Comparison of ENCODE assay signal across 1 cellular context in the genomic region with DNA sequence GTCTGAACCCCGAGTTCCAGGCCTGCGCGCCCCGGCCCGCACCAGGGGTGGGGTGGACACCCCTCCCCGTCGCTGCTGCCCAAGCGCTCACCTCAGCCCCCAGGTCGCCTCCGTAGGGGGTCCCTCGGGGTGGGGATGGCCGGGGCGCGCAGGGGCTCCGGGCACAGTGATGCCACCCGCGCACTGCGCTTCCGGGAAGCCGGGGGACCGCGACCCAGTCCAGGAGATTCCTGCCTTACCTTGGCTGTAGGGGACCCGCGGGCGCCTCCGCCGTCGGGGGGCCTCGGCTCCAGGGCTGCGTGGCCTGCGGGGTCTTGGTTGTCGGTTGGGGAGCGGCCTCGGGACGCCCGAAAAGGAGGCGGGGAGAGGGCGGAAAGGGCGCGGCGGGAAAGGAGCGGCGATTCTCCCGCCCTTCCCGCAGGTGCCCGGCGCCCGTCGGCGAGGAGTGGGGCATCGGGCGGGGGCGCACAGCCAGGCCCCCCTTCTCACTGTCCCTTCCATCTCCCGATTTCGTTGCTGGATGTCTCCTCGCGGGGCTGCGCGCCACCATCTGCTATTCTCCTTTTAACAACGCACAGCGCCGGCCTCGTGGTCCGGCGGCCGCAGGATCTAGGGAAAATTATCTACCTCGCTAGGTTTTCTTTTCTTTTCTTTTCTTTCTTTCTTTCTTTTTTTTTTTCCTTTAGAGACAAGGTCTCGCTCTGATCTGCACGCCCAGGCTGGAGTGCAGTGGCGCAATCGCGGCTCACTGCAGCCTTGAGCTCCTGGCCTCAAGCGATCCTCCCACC.
A peak's percentile ranks its signal among the peaks of the same experiment; 100 is the strongest.
TF ChIP-seq lines count a peak whose summit lies in the region.

A gene (minus strand): TSS at position 355 of the 788 bp plus-strand sequence. CDS start 3,323 bp downstream, outside the sequence.

TF ChIP-seq in HepG2, 621 proteins besides CTCF, POLR2A, EP300 and RAD21 (continued from another document and continues in another):
- TF ChIP-seq, protein P1, sequence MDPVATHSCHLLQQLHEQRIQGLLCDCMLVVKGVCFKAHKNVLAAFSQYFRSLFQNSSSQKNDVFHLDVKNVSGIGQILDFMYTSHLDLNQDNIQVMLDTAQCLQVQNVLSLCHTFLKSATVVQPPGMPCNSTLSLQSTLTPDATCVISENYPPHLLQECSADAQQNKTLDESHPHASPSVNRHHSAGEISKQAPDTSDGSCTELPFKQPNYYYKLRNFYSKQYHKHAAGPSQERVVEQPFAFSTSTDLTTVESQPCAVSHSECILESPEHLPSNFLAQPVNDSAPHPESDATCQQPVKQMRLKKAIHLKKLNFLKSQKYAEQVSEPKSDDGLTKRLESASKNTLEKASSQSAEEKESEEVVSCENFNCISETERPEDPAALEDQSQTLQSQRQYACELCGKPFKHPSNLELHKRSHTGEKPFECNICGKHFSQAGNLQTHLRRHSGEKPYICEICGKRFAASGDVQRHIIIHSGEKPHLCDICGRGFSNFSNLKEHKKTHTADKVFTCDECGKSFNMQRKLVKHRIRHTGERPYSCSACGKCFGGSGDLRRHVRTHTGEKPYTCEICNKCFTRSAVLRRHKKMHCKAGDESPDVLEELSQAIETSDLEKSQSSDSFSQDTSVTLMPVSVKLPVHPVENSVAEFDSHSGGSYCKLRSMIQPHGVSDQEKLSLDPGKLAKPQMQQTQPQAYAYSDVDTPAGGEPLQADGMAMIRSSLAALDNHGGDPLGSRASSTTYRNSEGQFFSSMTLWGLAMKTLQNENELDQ (CRISPR knock-in tag; IDR thresholded peaks at IDR 0.05; ENCODE audit: borderline replicate concordance), result no peak
- TF ChIP-seq, protein P2, sequence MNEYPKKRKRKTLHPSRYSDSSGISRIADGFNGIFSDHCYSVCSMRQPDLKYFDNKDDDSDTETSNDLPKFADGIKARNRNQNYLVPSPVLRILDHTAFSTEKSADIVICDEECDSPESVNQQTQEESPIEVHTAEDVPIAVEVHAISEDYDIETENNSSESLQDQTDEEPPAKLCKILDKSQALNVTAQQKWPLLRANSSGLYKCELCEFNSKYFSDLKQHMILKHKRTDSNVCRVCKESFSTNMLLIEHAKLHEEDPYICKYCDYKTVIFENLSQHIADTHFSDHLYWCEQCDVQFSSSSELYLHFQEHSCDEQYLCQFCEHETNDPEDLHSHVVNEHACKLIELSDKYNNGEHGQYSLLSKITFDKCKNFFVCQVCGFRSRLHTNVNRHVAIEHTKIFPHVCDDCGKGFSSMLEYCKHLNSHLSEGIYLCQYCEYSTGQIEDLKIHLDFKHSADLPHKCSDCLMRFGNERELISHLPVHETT (CRISPR knock-in tag; conservative IDR thresholded peaks at IDR 0.05), result no peak
- TF ChIP-seq ZSCAN20 (CRISPR knock-in tag; IDR thresholded peaks at IDR 0.05; ENCODE audit: borderline replicate concordance) (peak; percentile 88), RFX1 (IDR thresholded peaks at IDR 0.05) (no peak), SIN3B (IDR thresholded peaks at IDR 0.05; ENCODE audit: low read length) (no peak), ZBTB21 (CRISPR knock-in tag; IDR thresholded peaks at IDR 0.05) (no peak), ELF3 (CRISPR knock-in tag; IDR thresholded peaks at IDR 0.05) (no peak), ZSCAN21 (CRISPR knock-in tag; IDR thresholded peaks at IDR 0.05; ENCODE audit: borderline replicate concordance) (no peak), ZSCAN22 (CRISPR knock-in tag; IDR thresholded peaks at IDR 0.05) (no peak; the same call in 1 of the 2 replicates), REXO4 (CRISPR knock-in tag; IDR thresholded peaks at IDR 0.05; ENCODE audit: borderline replicate concordance) (no peak), SP4 (CRISPR knock-in tag; IDR thresholded peaks at IDR 0.05) (no peak), FOXM1 (CRISPR knock-in tag; IDR thresholded peaks at IDR 0.05) (no peak), POLR2G (IDR thresholded peaks at IDR 0.05; ENCODE audit: low read depth, low read length) (no peak; the same call in 1 of the 2 replicates), XBP1 (CRISPR knock-in tag; IDR thresholded peaks at IDR 0.05) (no peak), ZSCAN29 (CRISPR knock-in tag; conservative IDR thresholded peaks at IDR 0.05) (peak; percentile 29; the same call in 1 of the 2 replicates), ZNF367 (CRISPR knock-in tag; IDR thresholded peaks at IDR 0.05; ENCODE audit: borderline replicate concordance) (peak; percentile 84; the same call in 1 of the 2 replicates), NCOA5 (CRISPR knock-in tag; IDR thresholded peaks at IDR 0.05) (no peak), SIN3A (IDR thresholded peaks at IDR 0.05; ENCODE audit: borderline replicate concordance, low read depth, low read length) (no peak), ARNTL (CRISPR knock-in tag; IDR thresholded peaks at IDR 0.05) (peak; percentile 26; the same call in 1 of the 2 replicates), KDM4B (CRISPR knock-in tag; IDR thresholded peaks at IDR 0.05) (peak; percentile 51; the same call in 1 of the 2 replicates), KMT2B (CRISPR knock-in tag; IDR thresholded peaks at IDR 0.05) (no peak), YEATS4 (CRISPR knock-in tag; IDR thresholded peaks at IDR 0.05; ENCODE audit: borderline replicate concordance) (peak; percentile 25), ZFX (CRISPR knock-in tag; IDR thresholded peaks at IDR 0.05; ENCODE audit: low read depth) (peak; percentile 61; the same call in 1 of the 2 replicates), NFE2L2 (IDR thresholded peaks at IDR 0.05; ENCODE audit: low read length) (no peak), ZNF44 (CRISPR knock-in tag; IDR thresholded peaks at IDR 0.05) (peak; percentile 80; the same call in 1 of the 2 replicates), ZNF451 (CRISPR knock-in tag; IDR thresholded peaks at IDR 0.05) (no peak; the same call in 1 of the 2 replicates), ATF7 (IDR thresholded peaks at IDR 0.05) (no peak), ATF7 (CRISPR knock-in tag; IDR thresholded peaks at IDR 0.05) (no peak), SP5 (CRISPR knock-in tag; IDR thresholded peaks at IDR 0.05; ENCODE audit: borderline replicate concordance, low read depth) (no peak), GFI1 (CRISPR knock-in tag; IDR thresholded peaks at IDR 0.05; ENCODE audit: borderline replicate concordance) (0 out of 2 replicates have a peak, but pooled peaks have one; percentile 8), ZFP1 (CRISPR knock-in tag; IDR thresholded peaks at IDR 0.05) (no peak), RAD51 (IDR thresholded peaks at IDR 0.05; ENCODE audit: borderline replicate concordance) (no peak), SOX13 (IDR thresholded peaks at IDR 0.05) (no peak), SOX13 (CRISPR knock-in tag; conservative IDR thresholded peaks at IDR 0.05 in 1 of 2, IDR thresholded peaks at IDR 0.05 in 1 of 2) (no peak), ZIK1 (CRISPR knock-in tag; IDR thresholded peaks at IDR 0.05; ENCODE audit: borderline replicate concordance, low read depth) (no peak), POGZ (CRISPR knock-in tag; IDR thresholded peaks at IDR 0.05) (peak; percentile 34; the same call in 1 of the 2 replicates), TEAD2 (CRISPR knock-in tag; IDR thresholded peaks at IDR 0.05) (no peak), ZNF841 (CRISPR knock-in tag; IDR thresholded peaks at IDR 0.05; ENCODE audit: borderline replicate concordance) (0 out of 2 replicates have a peak, but pooled peaks have one; percentile 39), PRMT3 (CRISPR knock-in tag; IDR thresholded peaks at IDR 0.05; ENCODE audit: borderline replicate concordance, low read depth) (no peak), NR1H2 (CRISPR knock-in tag; IDR thresholded peaks at IDR 0.05; ENCODE audit: borderline replicate concordance, low read depth) (peak; percentile 56; the same call in 1 of the 2 replicates), LCORL (IDR thresholded peaks at IDR 0.05) (no peak), LCORL (CRISPR knock-in tag; IDR thresholded peaks at IDR 0.05) (peak; percentile 64; the same call in 1 of the 2 replicates)
- TF ChIP-seq, protein P3, sequence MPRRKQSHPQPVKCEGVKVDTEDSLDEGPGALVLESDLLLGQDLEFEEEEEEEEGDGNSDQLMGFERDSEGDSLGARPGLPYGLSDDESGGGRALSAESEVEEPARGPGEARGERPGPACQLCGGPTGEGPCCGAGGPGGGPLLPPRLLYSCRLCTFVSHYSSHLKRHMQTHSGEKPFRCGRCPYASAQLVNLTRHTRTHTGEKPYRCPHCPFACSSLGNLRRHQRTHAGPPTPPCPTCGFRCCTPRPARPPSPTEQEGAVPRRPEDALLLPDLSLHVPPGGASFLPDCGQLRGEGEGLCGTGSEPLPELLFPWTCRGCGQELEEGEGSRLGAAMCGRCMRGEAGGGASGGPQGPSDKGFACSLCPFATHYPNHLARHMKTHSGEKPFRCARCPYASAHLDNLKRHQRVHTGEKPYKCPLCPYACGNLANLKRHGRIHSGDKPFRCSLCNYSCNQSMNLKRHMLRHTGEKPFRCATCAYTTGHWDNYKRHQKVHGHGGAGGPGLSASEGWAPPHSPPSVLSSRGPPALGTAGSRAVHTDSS (CRISPR knock-in tag; conservative IDR thresholded peaks at IDR 0.05), result no peak
- TF ChIP-seq, protein P4, sequence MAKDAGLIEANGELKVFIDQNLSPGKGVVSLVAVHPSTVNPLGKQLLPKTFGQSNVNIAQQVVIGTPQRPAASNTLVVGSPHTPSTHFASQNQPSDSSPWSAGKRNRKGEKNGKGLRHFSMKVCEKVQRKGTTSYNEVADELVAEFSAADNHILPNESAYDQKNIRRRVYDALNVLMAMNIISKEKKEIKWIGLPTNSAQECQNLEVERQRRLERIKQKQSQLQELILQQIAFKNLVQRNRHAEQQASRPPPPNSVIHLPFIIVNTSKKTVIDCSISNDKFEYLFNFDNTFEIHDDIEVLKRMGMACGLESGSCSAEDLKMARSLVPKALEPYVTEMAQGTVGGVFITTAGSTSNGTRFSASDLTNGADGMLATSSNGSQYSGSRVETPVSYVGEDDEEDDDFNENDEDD (CRISPR knock-in tag; IDR thresholded peaks at IDR 0.05; ENCODE audit: borderline replicate concordance), result peak; percentile 84; the same call in 1 of the 2 replicates
- TF ChIP-seq, protein P5, sequence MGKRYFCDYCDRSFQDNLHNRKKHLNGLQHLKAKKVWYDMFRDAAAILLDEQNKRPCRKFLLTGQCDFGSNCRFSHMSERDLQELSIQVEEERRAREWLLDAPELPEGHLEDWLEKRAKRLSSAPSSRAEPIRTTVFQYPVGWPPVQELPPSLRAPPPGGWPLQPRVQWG (CRISPR knock-in tag; IDR thresholded peaks at IDR 0.05; ENCODE audit: borderline replicate concordance, low read depth), result no peak
- TF ChIP-seq, protein P6, sequence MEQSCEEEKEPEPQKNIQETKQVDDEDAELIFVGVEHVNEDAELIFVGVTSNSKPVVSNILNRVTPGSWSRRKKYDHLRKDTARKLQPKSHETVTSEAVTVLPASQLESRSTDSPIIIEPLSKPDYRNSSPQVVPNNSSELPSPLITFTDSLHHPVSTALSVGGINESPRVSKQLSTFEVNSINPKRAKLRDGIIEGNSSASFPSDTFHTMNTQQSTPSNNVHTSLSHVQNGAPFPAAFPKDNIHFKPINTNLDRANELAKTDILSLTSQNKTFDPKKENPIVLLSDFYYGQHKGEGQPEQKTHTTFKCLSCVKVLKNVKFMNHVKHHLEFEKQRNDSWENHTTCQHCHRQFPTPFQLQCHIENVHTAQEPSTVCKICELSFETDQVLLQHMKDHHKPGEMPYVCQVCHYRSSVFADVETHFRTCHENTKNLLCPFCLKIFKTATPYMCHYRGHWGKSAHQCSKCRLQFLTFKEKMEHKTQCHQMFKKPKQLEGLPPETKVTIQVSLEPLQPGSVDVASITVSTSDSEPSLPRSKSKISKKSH (CRISPR knock-in tag; IDR thresholded peaks at IDR 0.05; ENCODE audit: borderline replicate concordance), result peak; percentile 52; the same call in 1 of the 2 replicates
- TF ChIP-seq, protein P7, sequence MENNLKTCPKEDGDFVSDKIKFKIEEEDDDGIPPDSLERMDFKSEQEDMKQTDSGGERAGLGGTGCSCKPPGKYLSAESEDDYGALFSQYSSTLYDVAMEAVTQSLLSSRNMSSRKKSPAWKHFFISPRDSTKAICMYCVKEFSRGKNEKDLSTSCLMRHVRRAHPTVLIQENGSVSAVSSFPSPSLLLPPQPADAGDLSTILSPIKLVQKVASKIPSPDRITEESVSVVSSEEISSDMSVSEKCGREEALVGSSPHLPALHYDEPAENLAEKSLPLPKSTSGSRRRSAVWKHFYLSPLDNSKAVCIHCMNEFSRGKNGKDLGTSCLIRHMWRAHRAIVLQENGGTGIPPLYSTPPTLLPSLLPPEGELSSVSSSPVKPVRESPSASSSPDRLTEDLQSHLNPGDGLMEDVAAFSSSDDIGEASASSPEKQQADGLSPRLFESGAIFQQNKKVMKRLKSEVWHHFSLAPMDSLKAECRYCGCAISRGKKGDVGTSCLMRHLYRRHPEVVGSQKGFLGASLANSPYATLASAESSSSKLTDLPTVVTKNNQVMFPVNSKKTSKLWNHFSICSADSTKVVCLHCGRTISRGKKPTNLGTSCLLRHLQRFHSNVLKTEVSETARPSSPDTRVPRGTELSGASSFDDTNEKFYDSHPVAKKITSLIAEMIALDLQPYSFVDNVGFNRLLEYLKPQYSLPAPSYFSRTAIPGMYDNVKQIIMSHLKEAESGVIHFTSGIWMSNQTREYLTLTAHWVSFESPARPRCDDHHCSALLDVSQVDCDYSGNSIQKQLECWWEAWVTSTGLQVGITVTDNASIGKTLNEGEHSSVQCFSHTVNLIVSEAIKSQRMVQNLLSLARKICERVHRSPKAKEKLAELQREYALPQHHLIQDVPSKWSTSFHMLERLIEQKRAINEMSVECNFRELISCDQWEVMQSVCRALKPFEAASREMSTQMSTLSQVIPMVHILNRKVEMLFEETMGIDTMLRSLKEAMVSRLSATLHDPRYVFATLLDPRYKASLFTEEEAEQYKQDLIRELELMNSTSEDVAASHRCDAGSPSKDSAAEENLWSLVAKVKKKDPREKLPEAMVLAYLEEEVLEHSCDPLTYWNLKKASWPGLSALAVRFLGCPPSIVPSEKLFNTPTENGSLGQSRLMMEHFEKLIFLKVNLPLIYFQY (CRISPR knock-in tag; IDR thresholded peaks at IDR 0.05; ENCODE audit: borderline replicate concordance), result no peak
- TF ChIP-seq, protein P8, sequence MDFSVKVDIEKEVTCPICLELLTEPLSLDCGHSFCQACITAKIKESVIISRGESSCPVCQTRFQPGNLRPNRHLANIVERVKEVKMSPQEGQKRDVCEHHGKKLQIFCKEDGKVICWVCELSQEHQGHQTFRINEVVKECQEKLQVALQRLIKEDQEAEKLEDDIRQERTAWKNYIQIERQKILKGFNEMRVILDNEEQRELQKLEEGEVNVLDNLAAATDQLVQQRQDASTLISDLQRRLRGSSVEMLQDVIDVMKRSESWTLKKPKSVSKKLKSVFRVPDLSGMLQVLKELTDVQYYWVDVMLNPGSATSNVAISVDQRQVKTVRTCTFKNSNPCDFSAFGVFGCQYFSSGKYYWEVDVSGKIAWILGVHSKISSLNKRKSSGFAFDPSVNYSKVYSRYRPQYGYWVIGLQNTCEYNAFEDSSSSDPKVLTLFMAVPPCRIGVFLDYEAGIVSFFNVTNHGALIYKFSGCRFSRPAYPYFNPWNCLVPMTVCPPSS (IDR thresholded peaks at IDR 0.05), result no peak
- TF ChIP-seq, protein P9, sequence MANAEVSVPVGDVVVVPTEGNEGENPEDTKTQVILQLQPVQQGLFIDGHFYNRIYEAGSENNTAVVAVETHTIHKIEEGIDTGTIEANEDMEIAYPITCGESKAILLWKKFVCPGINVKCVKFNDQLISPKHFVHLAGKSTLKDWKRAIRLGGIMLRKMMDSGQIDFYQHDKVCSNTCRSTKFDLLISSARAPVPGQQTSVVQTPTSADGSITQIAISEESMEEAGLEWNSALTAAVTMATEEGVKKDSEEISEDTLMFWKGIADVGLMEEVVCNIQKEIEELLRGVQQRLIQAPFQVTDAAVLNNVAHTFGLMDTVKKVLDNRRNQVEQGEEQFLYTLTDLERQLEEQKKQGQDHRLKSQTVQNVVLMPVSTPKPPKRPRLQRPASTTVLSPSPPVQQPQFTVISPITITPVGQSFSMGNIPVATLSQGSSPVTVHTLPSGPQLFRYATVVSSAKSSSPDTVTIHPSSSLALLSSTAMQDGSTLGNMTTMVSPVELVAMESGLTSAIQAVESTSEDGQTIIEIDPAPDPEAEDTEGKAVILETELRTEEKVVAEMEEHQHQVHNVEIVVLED (CRISPR knock-in tag; IDR thresholded peaks at IDR 0.05; ENCODE audit: borderline replicate concordance), result no peak
